In the genomic region with DNA sequence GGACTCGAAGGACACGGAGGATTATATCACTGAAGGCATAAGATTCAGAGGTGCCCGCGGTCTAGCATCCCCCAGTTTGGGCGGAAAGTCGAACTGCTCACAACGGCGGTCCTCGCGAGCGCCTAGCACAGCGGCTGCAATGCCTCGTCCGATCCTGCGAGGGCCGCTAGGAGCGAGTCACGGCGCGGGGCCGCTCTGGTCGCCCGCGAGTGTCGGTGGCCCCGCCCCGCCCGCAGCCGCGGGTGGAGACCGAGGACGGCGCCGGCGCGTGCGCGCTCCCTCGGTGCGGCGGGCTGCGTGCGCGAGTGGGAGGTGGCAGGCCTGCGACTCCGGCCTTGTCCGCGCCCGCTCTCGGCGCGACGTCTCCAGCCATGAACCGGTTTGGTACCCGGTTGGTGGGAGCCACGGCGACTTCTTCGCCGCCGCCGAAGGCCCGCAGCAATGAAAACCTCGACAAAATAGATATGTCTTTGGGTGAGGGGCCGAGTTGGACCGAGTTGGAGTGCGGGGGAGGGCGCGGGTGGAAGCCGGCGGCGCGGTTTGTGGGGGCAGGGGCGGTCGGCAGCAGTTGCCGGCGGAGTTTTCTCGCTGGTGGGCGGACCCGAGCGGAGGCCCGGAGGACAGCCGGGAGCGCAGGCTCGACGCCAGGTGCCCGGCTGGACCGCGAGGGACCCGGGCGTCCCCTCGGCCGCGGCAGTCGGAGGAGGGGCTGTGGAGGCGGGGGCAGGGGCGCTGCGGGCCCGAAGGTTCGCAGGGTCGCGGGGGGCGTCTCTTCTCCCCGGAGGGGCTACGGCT, we compare ENCODE assay signal across 1 cellular context.
TF ChIP-seq lines count a peak whose summit lies in the region.

A gene with protein sequence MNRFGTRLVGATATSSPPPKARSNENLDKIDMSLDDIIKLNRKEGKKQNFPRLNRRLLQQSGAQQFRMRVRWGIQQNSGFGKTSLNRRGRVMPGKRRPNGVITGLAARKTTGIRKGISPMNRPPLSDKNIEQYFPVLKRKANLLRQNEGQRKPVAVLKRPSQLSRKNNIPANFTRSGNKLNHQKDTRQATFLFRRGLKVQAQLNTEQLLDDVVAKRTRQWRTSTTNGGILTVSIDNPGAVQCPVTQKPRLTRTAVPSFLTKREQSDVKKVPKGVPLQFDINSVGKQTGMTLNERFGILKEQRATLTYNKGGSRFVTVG (plus strand): TSS at position 283 of the 795 bp plus-strand sequence. CDS start 89 bp downstream, at position 372.

TF ChIP-seq in HepG2, 621 proteins besides CTCF, POLR2A, EP300 and RAD21 (continued from another document and continues in another):
- TF ChIP-seq, protein P1, sequence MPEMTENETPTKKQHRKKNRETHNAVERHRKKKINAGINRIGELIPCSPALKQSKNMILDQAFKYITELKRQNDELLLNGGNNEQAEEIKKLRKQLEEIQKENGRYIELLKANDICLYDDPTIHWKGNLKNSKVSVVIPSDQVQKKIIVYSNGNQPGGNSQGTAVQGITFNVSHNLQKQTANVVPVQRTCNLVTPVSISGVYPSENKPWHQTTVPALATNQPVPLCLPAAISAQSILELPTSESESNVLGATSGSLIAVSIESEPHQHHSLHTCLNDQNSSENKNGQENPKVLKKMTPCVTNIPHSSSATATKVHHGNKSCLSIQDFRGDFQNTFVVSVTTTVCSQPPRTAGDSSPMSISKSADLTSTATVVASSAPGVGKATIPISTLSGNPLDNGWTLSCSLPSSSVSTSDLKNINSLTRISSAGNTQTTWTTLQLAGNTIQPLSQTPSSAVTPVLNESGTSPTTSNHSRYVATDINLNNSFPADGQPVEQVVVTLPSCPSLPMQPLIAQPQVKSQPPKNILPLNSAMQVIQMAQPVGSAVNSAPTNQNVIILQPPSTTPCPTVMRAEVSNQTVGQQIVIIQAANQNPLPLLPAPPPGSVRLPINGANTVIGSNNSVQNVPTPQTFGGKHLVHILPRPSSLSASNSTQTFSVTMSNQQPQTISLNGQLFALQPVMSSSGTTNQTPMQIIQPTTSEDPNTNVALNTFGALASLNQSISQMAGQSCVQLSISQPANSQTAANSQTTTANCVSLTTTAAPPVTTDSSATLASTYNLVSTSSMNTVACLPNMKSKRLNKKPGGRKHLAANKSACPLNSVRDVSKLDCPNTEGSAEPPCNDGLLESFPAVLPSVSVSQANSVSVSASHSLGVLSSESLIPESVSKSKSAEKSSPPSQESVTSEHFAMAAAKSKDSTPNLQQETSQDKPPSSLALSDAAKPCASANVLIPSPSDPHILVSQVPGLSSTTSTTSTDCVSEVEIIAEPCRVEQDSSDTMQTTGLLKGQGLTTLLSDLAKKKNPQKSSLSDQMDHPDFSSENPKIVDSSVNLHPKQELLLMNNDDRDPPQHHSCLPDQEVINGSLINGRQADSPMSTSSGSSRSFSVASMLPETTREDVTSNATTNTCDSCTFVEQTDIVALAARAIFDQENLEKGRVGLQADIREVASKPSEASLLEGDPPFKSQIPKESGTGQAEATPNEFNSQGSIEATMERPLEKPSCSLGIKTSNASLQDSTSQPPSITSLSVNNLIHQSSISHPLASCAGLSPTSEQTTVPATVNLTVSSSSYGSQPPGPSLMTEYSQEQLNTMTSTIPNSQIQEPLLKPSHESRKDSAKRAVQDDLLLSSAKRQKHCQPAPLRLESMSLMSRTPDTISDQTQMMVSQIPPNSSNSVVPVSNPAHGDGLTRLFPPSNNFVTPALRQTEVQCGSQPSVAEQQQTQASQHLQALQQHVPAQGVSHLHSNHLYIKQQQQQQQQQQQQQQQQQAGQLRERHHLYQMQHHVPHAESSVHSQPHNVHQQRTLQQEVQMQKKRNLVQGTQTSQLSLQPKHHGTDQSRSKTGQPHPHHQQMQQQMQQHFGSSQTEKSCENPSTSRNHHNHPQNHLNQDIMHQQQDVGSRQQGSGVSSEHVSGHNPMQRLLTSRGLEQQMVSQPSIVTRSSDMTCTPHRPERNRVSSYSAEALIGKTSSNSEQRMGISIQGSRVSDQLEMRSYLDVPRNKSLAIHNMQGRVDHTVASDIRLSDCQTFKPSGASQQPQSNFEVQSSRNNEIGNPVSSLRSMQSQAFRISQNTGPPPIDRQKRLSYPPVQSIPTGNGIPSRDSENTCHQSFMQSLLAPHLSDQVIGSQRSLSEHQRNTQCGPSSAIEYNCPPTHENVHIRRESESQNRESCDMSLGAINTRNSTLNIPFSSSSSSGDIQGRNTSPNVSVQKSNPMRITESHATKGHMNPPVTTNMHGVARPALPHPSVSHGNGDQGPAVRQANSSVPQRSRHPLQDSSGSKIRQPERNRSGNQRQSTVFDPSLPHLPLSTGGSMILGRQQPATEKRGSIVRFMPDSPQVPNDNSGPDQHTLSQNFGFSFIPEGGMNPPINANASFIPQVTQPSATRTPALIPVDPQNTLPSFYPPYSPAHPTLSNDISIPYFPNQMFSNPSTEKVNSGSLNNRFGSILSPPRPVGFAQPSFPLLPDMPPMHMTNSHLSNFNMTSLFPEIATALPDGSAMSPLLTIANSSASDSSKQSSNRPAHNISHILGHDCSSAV (CRISPR knock-in tag; IDR thresholded peaks at IDR 0.05; ENCODE audit: borderline replicate concordance) = no peak
- TF ChIP-seq ATF7 (IDR thresholded peaks at IDR 0.05) (no peak), ATF7 (CRISPR knock-in tag; IDR thresholded peaks at IDR 0.05) (no peak), BRD4 (CRISPR knock-in tag; IDR thresholded peaks at IDR 0.05) (no peak), ZNF282 (IDR thresholded peaks at IDR 0.05; ENCODE audit: partially characterized antibody) (no peak), POLR2G (IDR thresholded peaks at IDR 0.05; ENCODE audit: low read depth, low read length) (peak; percentile 56; the same call in 1 of the 2 replicates), GTF3A (CRISPR knock-in tag; conservative IDR thresholded peaks at IDR 0.05) (no peak), ZNF264 (CRISPR knock-in tag; IDR thresholded peaks at IDR 0.05) (no peak), CCAR2 (optimal IDR thresholded peaks at IDR 0.05; ENCODE audit: low read depth, low read length) (no peak), ZNF138 (CRISPR knock-in tag; IDR thresholded peaks at IDR 0.05; ENCODE audit: low read depth) (peak; percentile 84), MAZ (IDR thresholded peaks at IDR 0.05; ENCODE audit: borderline replicate concordance, low read depth, low read length) (0 out of 2 replicates have a peak, but pooled peaks have one; percentile 12), MAZ (CRISPR knock-in tag; IDR thresholded peaks at IDR 0.05; ENCODE audit: low read depth) (peak; percentile 89), NBN (conservative IDR thresholded peaks at IDR 0.05) (no peak), KLF11 (CRISPR knock-in tag; IDR thresholded peaks at IDR 0.05) (no peak), CHCHD3 (CRISPR knock-in tag; IDR thresholded peaks at IDR 0.05) (peak; percentile 74; the same call in 1 of the 2 replicates), ZEB1 (IDR thresholded peaks at IDR 0.05; ENCODE audit: insufficient replicate concordance, low read depth) (no peak), ZNF317 (CRISPR knock-in tag; IDR thresholded peaks at IDR 0.05) (no peak), MXD4 (CRISPR knock-in tag; IDR thresholded peaks at IDR 0.05) (peak; percentile 47; the same call in 1 of the 2 replicates)
- TF ChIP-seq, protein P2, sequence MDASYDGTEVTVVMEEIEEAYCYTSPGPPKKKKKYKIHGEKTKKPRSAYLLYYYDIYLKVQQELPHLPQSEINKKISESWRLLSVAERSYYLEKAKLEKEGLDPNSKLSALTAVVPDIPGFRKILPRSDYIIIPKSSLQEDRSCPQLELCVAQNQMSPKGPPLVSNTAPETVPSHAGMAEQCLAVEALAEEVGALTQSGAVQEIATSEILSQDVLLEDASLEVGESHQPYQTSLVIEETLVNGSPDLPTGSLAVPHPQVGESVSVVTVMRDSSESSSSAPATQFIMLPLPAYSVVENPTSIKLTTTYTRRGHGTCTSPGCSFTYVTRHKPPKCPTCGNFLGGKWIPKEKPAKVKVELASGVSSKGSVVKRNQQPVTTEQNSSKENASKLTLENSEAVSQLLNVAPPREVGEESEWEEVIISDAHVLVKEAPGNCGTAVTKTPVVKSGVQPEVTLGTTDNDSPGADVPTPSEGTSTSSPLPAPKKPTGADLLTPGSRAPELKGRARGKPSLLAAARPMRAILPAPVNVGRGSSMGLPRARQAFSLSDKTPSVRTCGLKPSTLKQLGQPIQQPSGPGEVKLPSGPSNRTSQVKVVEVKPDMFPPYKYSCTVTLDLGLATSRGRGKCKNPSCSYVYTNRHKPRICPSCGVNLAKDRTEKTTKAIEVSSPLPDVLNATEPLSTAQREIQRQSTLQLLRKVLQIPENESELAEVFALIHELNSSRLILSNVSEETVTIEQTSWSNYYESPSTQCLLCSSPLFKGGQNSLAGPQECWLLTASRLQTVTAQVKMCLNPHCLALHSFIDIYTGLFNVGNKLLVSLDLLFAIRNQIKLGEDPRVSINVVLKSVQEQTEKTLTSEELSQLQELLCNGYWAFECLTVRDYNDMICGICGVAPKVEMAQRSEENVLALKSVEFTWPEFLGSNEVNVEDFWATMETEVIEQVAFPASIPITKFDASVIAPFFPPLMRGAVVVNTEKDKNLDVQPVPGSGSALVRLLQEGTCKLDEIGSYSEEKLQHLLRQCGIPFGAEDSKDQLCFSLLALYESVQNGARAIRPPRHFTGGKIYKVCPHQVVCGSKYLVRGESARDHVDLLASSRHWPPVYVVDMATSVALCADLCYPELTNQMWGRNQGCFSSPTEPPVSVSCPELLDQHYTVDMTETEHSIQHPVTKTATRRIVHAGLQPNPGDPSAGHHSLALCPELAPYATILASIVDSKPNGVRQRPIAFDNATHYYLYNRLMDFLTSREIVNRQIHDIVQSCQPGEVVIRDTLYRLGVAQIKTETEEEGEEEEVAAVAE (CRISPR knock-in tag; IDR thresholded peaks at IDR 0.05; ENCODE audit: borderline replicate concordance) = no peak
- TF ChIP-seq, protein P3, sequence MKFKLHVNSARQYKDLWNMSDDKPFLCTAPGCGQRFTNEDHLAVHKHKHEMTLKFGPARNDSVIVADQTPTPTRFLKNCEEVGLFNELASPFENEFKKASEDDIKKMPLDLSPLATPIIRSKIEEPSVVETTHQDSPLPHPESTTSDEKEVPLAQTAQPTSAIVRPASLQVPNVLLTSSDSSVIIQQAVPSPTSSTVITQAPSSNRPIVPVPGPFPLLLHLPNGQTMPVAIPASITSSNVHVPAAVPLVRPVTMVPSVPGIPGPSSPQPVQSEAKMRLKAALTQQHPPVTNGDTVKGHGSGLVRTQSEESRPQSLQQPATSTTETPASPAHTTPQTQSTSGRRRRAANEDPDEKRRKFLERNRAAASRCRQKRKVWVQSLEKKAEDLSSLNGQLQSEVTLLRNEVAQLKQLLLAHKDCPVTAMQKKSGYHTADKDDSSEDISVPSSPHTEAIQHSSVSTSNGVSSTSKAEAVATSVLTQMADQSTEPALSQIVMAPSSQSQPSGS (CRISPR knock-in tag; IDR thresholded peaks at IDR 0.05) = no peak
- TF ChIP-seq, protein P4, sequence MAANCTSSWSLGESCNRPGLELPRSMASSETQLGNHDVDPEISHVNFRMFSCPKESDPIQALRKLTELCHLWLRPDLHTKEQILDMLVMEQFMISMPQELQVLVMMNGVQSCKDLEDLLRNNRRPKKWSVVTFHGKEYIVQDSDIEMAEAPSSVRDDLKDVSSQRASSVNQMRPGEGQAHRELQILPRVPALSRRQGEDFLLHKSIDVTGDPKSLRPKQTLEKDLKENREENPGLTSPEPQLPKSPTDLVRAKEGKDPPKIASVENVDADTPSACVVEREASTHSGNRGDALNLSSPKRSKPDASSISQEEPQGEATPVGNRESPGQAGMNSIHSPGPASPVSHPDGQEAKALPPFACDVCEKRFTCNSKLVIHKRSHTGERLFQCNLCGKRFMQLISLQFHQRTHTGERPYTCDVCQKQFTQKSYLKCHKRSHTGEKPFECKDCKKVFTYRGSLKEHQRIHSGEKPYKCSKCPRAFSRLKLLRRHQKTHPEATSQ (CRISPR knock-in tag; IDR thresholded peaks at IDR 0.05; ENCODE audit: borderline replicate concordance) = peak; percentile 11; the same call in 1 of the 2 replicates
- TF ChIP-seq, protein P5, sequence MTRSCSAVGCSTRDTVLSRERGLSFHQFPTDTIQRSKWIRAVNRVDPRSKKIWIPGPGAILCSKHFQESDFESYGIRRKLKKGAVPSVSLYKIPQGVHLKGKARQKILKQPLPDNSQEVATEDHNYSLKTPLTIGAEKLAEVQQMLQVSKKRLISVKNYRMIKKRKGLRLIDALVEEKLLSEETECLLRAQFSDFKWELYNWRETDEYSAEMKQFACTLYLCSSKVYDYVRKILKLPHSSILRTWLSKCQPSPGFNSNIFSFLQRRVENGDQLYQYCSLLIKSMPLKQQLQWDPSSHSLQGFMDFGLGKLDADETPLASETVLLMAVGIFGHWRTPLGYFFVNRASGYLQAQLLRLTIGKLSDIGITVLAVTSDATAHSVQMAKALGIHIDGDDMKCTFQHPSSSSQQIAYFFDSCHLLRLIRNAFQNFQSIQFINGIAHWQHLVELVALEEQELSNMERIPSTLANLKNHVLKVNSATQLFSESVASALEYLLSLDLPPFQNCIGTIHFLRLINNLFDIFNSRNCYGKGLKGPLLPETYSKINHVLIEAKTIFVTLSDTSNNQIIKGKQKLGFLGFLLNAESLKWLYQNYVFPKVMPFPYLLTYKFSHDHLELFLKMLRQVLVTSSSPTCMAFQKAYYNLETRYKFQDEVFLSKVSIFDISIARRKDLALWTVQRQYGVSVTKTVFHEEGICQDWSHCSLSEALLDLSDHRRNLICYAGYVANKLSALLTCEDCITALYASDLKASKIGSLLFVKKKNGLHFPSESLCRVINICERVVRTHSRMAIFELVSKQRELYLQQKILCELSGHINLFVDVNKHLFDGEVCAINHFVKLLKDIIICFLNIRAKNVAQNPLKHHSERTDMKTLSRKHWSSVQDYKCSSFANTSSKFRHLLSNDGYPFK (CRISPR knock-in tag; IDR thresholded peaks at IDR 0.05; ENCODE audit: borderline replicate concordance) = peak; percentile 47; the same call in 1 of the 2 replicates
- TF ChIP-seq, protein P6, sequence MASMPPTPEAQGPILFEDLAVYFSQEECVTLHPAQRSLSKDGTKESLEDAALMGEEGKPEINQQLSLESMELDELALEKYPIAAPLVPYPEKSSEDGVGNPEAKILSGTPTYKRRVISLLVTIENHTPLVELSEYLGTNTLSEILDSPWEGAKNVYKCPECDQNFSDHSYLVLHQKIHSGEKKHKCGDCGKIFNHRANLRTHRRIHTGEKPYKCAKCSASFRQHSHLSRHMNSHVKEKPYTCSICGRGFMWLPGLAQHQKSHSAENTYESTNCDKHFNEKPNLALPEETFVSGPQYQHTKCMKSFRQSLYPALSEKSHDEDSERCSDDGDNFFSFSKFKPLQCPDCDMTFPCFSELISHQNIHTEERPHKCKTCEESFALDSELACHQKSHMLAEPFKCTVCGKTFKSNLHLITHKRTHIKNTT (CRISPR knock-in tag; IDR thresholded peaks at IDR 0.05) = no peak
- TF ChIP-seq, protein P7, sequence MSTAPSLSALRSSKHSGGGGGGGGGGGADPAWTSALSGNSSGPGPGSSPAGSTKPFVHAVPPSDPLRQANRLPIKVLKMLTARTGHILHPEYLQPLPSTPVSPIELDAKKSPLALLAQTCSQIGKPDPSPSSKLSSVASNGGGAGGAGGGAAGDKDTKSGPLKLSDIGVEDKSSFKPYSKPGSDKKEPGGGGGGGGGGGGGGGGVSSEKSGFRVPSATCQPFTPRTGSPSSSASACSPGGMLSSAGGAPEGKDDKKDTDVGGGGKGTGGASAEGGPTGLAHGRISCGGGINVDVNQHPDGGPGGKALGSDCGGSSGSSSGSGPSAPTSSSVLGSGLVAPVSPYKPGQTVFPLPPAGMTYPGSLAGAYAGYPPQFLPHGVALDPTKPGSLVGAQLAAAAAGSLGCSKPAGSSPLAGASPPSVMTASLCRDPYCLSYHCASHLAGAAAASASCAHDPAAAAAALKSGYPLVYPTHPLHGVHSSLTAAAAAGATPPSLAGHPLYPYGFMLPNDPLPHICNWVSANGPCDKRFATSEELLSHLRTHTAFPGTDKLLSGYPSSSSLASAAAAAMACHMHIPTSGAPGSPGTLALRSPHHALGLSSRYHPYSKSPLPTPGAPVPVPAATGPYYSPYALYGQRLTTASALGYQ (CRISPR knock-in tag; IDR thresholded peaks at IDR 0.05) = 0 out of 2 replicates have a peak, but pooled peaks have one; percentile 30
